ENCODE assay signal across 9 cellular contexts in the genomic region with DNA sequence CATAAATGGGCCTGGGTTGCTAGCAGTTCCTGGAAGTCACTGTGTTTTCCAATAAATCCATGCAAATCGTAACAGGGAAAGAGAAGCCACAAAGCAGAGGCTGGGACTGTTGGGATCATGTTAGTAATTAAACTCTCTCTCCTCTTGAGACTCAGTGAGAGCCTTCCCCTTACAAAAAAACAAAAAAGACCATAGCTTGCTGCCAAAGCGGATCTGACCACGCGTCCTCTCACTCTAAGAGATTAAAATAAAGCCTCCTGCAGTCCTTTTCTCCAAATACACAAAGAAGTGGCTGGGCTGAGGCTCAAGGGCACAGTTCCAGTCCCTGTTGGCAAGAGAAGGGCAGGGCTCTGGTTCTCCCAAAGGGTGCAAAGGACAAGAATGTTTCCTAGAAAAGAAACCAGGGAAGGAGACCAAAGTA. TPM values are rescaled to one million over a fixed set of nuclear protein-coding genes. Genes with fewer than 3 reads are reported as not detected.
A peak's percentile ranks its signal among the peaks of the same experiment; 100 is the strongest.
DNase-seq lines count a peak whose midpoint lies in the region; ATAC-seq and TF ChIP-seq lines count a peak whose summit lies in the region.
"Had no signal": no experiment of that assay in that cellular context is flagged by ENCODE, and none has a peak within 500 bp of the region (broad histone marks: within the 10 kb centered on the region; RNA-seq: fewer than 3 reads in every experiment).

No MANE protein-coding gene starts in this region.

- no peaks in the 10 kb centered on the region for H3K27me3 Mint-ChIP-seq in CD4-positive, alpha-beta T cell

- H3K4me1 Mint-ChIP-seq in CD4-positive, alpha-beta T cell (ENCODE audit: low read depth) = peaks cover 13% of the 10 kb centered on the region

- peaks cover 27% of the 10 kb centered on the region for H3K36me3 Mint-ChIP-seq in CD4-positive, alpha-beta T cell (ENCODE audit: low read depth)

- no peak for TF ChIP-seq CTCF in CD4-positive, alpha-beta T cell (IDR thresholded peaks at IDR 0.05)

- DNase-seq in DMS79 (lab: John Stamatoyannopoulos, UW) (peak; percentile 10), astrocyte of the hippocampus (ENCODE audit: low read depth, low spot score) (peak; percentile 83), NCI-H1694 treated with DMSO at 0.1 percent for 48 hours (lab: John Stamatoyannopoulos, UW) (no peak), NCI-H69 (lab: John Stamatoyannopoulos, UW) (no peak)
- no peak for DNase-seq in CD4-positive, alpha-beta T cell
- DNase-seq: NCI-H2171 treated with DMSO at 0.1 percent for 48 hours had no signal

- no peaks in the 10 kb centered on the region for H3K9me3 ChIP-seq in iPS-18a (ENCODE audit: control insufficient read depth, low read depth, low read length)
- no peaks in the 10 kb centered on the region for H3K9me3 ChIP-seq in CD4-positive, alpha-beta T cell (ENCODE audit: control insufficient read depth, low read length)

- CTCF ChIA-PET in CD4-positive, alpha-beta T cell (lab: Charles Lee) = interaction anchor here (0.8 to 1.8 kb wide), 2 partner anchors 13 to 23 kb away, joined by 3 to 7 read pairs; no protein-coding TSS in a partner anchor

- H3K4me3 ChIP-seq in iPS-18a (ENCODE audit: low read length) = no peak overlapping the region
- H3K4me3 ChIP-seq in rectal smooth muscle tissue (ENCODE audit: low read length) = peak overlapping the region; percentile 55

- no peak for ATAC-seq in GM18870 (IDR thresholded peaks at IDR 0.05; ENCODE audit: unreplicated experiment)
- no peak for ATAC-seq in CD4-positive, alpha-beta T cell (ENCODE audit: poor library complexity)

- H3K9ac ChIP-seq in iPS-18a (ENCODE audit: low read length) = peak overlapping the region; percentile 11
- H3K9ac ChIP-seq in rectal smooth muscle tissue (ENCODE audit: low read length) = no peak overlapping the region

- H3K27ac ChIP-seq in iPS-18a (ENCODE audit: low read length) = peak overlapping the region; percentile 0
- H3K27ac ChIP-seq in rectal smooth muscle tissue (ENCODE audit: low read depth, low read length) = peak overlapping the region; percentile 71
- no peak overlapping the region for H3K27ac ChIP-seq in CD4-positive, alpha-beta T cell (ENCODE audit: low read depth, low read length)

- H3K27me3 ChIP-seq in iPS-18a (ENCODE audit: control insufficient read depth, insufficient read depth, low read length) (no peaks in the 10 kb centered on the region), rectal smooth muscle tissue (ENCODE audit: control insufficient read depth, insufficient read depth, low read length) (no peaks in the 10 kb centered on the region)
- no peaks in the 10 kb centered on the region for H3K27me3 ChIP-seq in CD4-positive, alpha-beta T cell (ENCODE audit: control insufficient read depth, insufficient read depth, low read length)

- intact Hi-C loops in CD4-positive, alpha-beta T cell (cut with DNase I, micrococcal nuclease) = no loop called here

- POLR2A ChIA-PET in CD4-positive, alpha-beta T cell (lab: Charles Lee) = no interaction called here

- H3K9me3 Mint-ChIP-seq in CD4-positive, alpha-beta T cell = no peaks in the 10 kb centered on the region

- H3K27ac Mint-ChIP-seq in CD4-positive, alpha-beta T cell = no peak overlapping the region

- H3K36me3 ChIP-seq in iPS-18a (ENCODE audit: control insufficient read depth, low read depth, low read length) (no peaks in the 10 kb centered on the region), rectal smooth muscle tissue (ENCODE audit: control insufficient read depth, insufficient read depth, low read length) (no peaks in the 10 kb centered on the region)

- H3K4me1 ChIP-seq in iPS-18a (ENCODE audit: control insufficient read depth, low read depth, low read length) (peaks cover 11% of the 10 kb centered on the region), rectal smooth muscle tissue (ENCODE audit: control insufficient read depth, insufficient read depth, low read length) (peaks cover 12% of the 10 kb centered on the region)

- no peak overlapping the region for H3K4me3 Mint-ChIP-seq in CD4-positive, alpha-beta T cell

RNA-seq across cellular contexts. Expression of a gene that starts 38.5 kb away (rescaled TPM):
- total RNA-seq in CD4-positive, alpha-beta T cell = 10 to 100 TPM; 48.4 to 49.0 TPM

RNA-seq across cellular contexts. Expression of a gene that starts 40.2 kb away (rescaled TPM):
- total RNA-seq in CD4-positive, alpha-beta T cell = 100 to 1,000 TPM; 118 TPM

Comparison
In these comparisons a context has a peak if more than half of its experiments do, and no peak if none do; other contexts are left out.
1. DNase-seq: peak in DMS79 (single experiment) and astrocyte of the hippocampus (single experiment); none in NCI-H1694 treated with DMSO at 0.1 percent for 48 hours (single experiment), NCI-H69 (single experiment) and CD4-positive, alpha-beta T cell (0 of 10).